1 cellular context compared by ENCODE assay signal in the genomic region with DNA sequence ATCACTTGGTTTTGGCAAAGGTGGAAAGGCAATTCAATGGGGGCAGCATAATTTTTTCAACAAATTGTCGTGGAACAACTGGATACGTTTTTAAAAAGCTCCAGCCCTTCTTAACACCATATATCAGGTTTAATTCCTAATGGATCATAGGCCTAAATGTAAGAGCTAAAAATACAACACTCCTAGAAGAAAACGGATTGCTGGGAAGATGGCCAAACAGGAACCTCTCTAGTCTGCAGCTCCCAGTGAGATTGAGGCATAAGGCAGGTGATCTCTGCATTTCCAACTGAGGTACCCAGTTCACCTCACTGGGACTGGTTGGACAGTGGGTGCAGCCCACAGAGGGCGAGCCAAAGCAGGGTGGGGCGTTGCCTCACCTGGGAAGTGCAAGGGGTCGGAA.
TF ChIP-seq lines count a peak whose summit lies in the region.

No MANE protein-coding gene starts in this region.

TF ChIP-seq in endothelial cell of umbilical vein, 7 proteins besides CTCF, POLR2A, EP300 and RAD21 (continued from another document):
- TF ChIP-seq JUN (IDR thresholded peaks at IDR 0.05; ENCODE audit: borderline replicate concordance, insufficient read depth, insufficient read length, low read depth) (no peak), POLR2AphosphoS5 (IDR thresholded peaks at IDR 0.05; ENCODE audit: insufficient read depth, low read depth, low read length) (no peak), GATA2 (IDR thresholded peaks at IDR 0.05; ENCODE audit: insufficient read depth, insufficient read length, low read depth, low read length) (no peak), FOS (IDR thresholded peaks at IDR 0.05; ENCODE audit: borderline replicate concordance, insufficient read depth, low read length) (no peak), EZH2 (IDR thresholded peaks at IDR 0.05; ENCODE audit: borderline replicate concordance, low read depth, low read length, severe bottlenecking) (no peak)
